9 cellular contexts compared by ENCODE assay signal in the genomic region with DNA sequence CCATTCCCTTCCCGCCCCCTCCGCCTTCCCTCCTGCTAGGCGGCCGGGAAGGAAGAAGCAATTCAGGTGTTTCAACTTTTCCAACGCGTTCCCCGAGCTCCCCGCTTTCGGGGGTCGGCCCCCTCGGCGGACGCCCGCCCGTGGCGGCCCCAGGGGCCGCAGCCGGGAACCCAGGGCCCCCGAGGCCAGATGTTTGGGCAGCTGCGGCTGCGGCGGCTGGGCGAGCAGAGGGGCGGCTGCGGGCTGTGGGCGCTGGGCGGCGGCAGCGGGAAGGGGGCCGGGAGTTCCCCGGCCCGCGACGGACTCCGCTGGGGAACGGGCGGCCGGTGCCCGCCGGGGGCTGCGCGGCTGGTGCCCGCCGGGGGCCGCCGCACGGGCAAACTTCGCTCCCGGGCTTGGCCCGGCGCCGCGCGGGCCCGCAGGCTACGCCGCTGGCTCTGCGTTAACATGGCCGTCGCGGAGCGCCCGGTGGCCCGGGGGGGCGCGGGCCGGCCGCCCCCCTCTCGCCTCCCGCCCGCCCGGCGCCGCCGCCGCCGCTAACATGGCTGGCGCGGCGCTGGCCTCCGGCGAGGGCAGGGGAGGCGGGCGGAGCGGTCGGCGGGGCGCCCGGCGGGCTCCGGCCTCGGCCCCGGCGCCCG. TPM values are rescaled to one million over a fixed set of nuclear protein-coding genes. Genes with fewer than 3 reads are reported as not detected.
DNase-seq lines count a peak whose midpoint lies in the region; ATAC-seq and TF ChIP-seq lines count a peak whose summit lies in the region.
"Had no signal": no experiment of that assay in that cellular context is flagged by ENCODE, and none has a peak within 500 bp of the region (broad histone marks: within the 10 kb centered on the region; RNA-seq: fewer than 3 reads in every experiment).

No MANE protein-coding gene starts in this region.

- H3K27ac ChIP-seq in neural cell (ENCODE audit: low read length): peak overlapping the region; percentile 72

- H3F3A ChIP-seq in neural cell (ENCODE audit: insufficient read depth, low read length, poor library complexity, severe bottlenecking): no peaks in the 10 kb centered on the region

- H3K36me3 Mint-ChIP-seq in HFFc6 (ENCODE audit: low read depth): no peaks in the 10 kb centered on the region; the same call in 1 of the 2 replicates
- H3K36me3 Mint-ChIP-seq: IgD-negative memory B cell had no signal

- H3K4me3 ChIP-seq in BJ (ENCODE audit: low read depth, low read length): peak overlapping the region; percentile 49
- H3K4me3 ChIP-seq in cardiac fibroblast (replicated peaks in 1 of 2; ENCODE audit: low read depth in 2 of 2, low read length in 2 of 2): peak overlapping the region; percentile 45 to 61
- peak overlapping the region; percentile 61 for H3K4me3 ChIP-seq in neural cell (ENCODE audit: low read length)

- ATAC-seq in GM19395 (IDR thresholded peaks at IDR 0.05; ENCODE audit: unreplicated experiment): peak; percentile 15
- ATAC-seq in HG03354 (IDR thresholded peaks at IDR 0.05; ENCODE audit: poor library complexity, severe bottlenecking, unreplicated experiment): peak; percentile 32

- no peak overlapping the region for H3K27ac Mint-ChIP-seq in HFFc6

- no peak for DNase-seq in BJ (ENCODE audit: low read depth)
- DNase-seq in cardiac fibroblast (ENCODE audit: low read depth in 2 of 2): no peak
- DNase-seq in islet precursor cell: no peak
- no peak for DNase-seq in HFFc6
- no peak for DNase-seq in NCI-H2029 treated with DMSO at 0.1 percent for 48 hours (lab: John Stamatoyannopoulos, UW)

- no peak for TF ChIP-seq RAD21 in neural cell (conservative IDR thresholded peaks at IDR 0.05)

- H3K9me3 ChIP-seq in neural cell (ENCODE audit: low read length): no peaks in the 10 kb centered on the region

- H3K36me3 ChIP-seq in BJ (ENCODE audit: control insufficient read depth, insufficient read depth, low read length): no peaks in the 10 kb centered on the region
- H3K36me3 ChIP-seq in neural cell (ENCODE audit: insufficient read depth, low read length): no peaks in the 10 kb centered on the region

- CTCF ChIA-PET in BJ (lab: Yijun Ruan, JAX): no interaction called here

- POLR2A ChIA-PET in BJ (lab: Charles Lee): no interaction called here

- H3K4me2 ChIP-seq in neural cell (ENCODE audit: low read length): no peak overlapping the region

- no peak overlapping the region for H2AFZ ChIP-seq in neural cell (ENCODE audit: low read depth, low read length)

- H3K27me3 ChIP-seq in BJ (ENCODE audit: control insufficient read depth, insufficient read depth, low read length) (no peaks in the 10 kb centered on the region), neural cell (ENCODE audit: insufficient read depth, low read depth, low read length) (no peaks in the 10 kb centered on the region)

- H3K9me3 Mint-ChIP-seq in HFFc6: no peaks in the 10 kb centered on the region
- H3K9me3 Mint-ChIP-seq: IgD-negative memory B cell had no signal

- H3K27me3 Mint-ChIP-seq in HFFc6 (ENCODE audit: insufficient read depth): no peaks in the 10 kb centered on the region

- peaks cover 14% of the 10 kb centered on the region for H3K79me2 ChIP-seq in neural cell (replicated peaks; ENCODE audit: insufficient read depth, low read length)

- no peak for TF ChIP-seq EP300 in neural cell (conservative IDR thresholded peaks at IDR 0.05; ENCODE audit: poor library complexity, severe bottlenecking)

- no peak for TF ChIP-seq CTCF in BJ (IDR thresholded peaks at IDR 0.05; ENCODE audit: insufficient read depth, low read depth, low read length)
- no peak for TF ChIP-seq CTCF in cardiac fibroblast (IDR thresholded peaks at IDR 0.05; ENCODE audit: low read depth, low read length)
- TF ChIP-seq CTCF in neural cell (IDR thresholded peaks at IDR 0.05; ENCODE audit: poor library complexity, severe bottlenecking): no peak
- TF ChIP-seq CTCF in HFFc6 (IDR thresholded peaks at IDR 0.05): no peak

- H3K4me1 Mint-ChIP-seq in HFFc6 (ENCODE audit: low read depth): peaks cover 13% of the 10 kb centered on the region

- H3K4me3 Mint-ChIP-seq in HFFc6: no peak overlapping the region; the same call in 1 of the 2 replicates

- H4K20me1 ChIP-seq in neural cell (ENCODE audit: insufficient read depth): no peaks in the 10 kb centered on the region

- peak overlapping the region; percentile 79 for H3K9ac ChIP-seq in neural cell (ENCODE audit: low read length)

- H3K9me2 ChIP-seq in neural cell (ENCODE audit: insufficient read depth, low read length): no peaks in the 10 kb centered on the region

TF ChIP-seq in neural cell, 6 proteins besides CTCF, POLR2A, EP300 and RAD21:
- TF ChIP-seq POLR2AphosphoS5 (IDR thresholded peaks at IDR 0.05): no peak
- TF ChIP-seq, protein P1, sequence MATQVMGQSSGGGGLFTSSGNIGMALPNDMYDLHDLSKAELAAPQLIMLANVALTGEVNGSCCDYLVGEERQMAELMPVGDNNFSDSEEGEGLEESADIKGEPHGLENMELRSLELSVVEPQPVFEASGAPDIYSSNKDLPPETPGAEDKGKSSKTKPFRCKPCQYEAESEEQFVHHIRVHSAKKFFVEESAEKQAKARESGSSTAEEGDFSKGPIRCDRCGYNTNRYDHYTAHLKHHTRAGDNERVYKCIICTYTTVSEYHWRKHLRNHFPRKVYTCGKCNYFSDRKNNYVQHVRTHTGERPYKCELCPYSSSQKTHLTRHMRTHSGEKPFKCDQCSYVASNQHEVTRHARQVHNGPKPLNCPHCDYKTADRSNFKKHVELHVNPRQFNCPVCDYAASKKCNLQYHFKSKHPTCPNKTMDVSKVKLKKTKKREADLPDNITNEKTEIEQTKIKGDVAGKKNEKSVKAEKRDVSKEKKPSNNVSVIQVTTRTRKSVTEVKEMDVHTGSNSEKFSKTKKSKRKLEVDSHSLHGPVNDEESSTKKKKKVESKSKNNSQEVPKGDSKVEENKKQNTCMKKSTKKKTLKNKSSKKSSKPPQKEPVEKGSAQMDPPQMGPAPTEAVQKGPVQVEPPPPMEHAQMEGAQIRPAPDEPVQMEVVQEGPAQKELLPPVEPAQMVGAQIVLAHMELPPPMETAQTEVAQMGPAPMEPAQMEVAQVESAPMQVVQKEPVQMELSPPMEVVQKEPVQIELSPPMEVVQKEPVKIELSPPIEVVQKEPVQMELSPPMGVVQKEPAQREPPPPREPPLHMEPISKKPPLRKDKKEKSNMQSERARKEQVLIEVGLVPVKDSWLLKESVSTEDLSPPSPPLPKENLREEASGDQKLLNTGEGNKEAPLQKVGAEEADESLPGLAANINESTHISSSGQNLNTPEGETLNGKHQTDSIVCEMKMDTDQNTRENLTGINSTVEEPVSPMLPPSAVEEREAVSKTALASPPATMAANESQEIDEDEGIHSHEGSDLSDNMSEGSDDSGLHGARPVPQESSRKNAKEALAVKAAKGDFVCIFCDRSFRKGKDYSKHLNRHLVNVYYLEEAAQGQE (IDR thresholded peaks at IDR 0.05; ENCODE audit: borderline replicate concordance): peak; percentile 14

RNA-seq across cellular contexts. Expression of gene HMGB3, which starts 0.5 kb away (rescaled TPM):
- 8.1 and 22.3 TPM in 2 replicates for polyA plus RNA-seq in BJ (2011; rRNA removed)
- 6.5 and 6.8 TPM in 2 replicates for polyA minus RNA-seq in BJ (2011; rRNA and poly(A)+ RNA removed)
- polyA plus RNA-seq in neural cell: 234 and 249 TPM in 2 replicates
- polyA minus RNA-seq in neural cell: 90.1 and 115 TPM in 2 replicates
- 10 to 100 TPM; 23.2 to 66.0 (median 54.3) TPM for total RNA-seq in HFFc6 (2021; fragmentation: NEBNext Ultra II Directional; extraction: Animal tissue kit (Norgen Biotek cat#: 25700))

Comparison
In these comparisons a context has a peak if more than half of its experiments do, and no peak if none do; other contexts are left out.
1. RNA of gene HMGB3, which starts 0.5 kb away (polyA plus RNA-seq): 234 to 249 TPM in neural cell; 8.1 to 22.3 TPM in BJ; every median in the first group is over 10 times any median in the second.
2. Peak in every context shown above with its lines, with median percentiles within 50 percentile points of each other: H3K4me3 ChIP-seq.